Comparison of ENCODE assay signal across 8 cellular contexts in genomic region chr17:7685533-7686220, GRCh38. TPM values are rescaled to one million over a fixed set of nuclear protein-coding genes. Genes with fewer than 3 reads are reported as not detected.
DNase-seq lines count a peak whose midpoint lies in the region; ATAC-seq, FAIRE-seq and TF ChIP-seq lines count a peak whose summit lies in the region.

No MANE protein-coding gene starts in this region.

- peak overlapping the region; percentile 97 to 98 for H3K27ac ChIP-seq in mucosa of rectum (ENCODE audit: low read depth in 2 of 2, low read length in 2 of 2)

- H3K4me1 ChIP-seq in mucosa of rectum (ENCODE audit: control insufficient read depth in 2 of 2, insufficient read depth in 2 of 2, low read length in 2 of 2), result peaks cover 28 to 34% of the 10 kb centered on the region in 2 donors

- no peak for TF ChIP-seq CTCF in epithelial cell of proximal tubule (conservative IDR thresholded peaks at IDR 0.05; ENCODE audit: low read depth, low read length)

- peak; percentile 41 for ATAC-seq in GM21360 (IDR thresholded peaks at IDR 0.05; ENCODE audit: unreplicated experiment)

- H3K27me3 ChIP-seq in mucosa of rectum (ENCODE audit: control insufficient read depth in 2 of 2, insufficient read depth in 2 of 2, low read length in 2 of 2), result no peaks in the 10 kb centered on the region

- DNase-seq in CMK (ENCODE audit: low read depth) (peak; percentile 56), HTR-8/SVneo (ENCODE audit: insufficient read length, low spot score) (peak; percentile 92), OCI-M1 (lab: John Stamatoyannopoulos, UW) (peak; percentile 98), activated T-cell treated with anti-CD3 and anti-CD28 coated beads for 48 hours (ENCODE audit: low read depth) (peak; percentile 85), epithelial cell of proximal tubule (ENCODE audit: low read depth) (no peak)
- DNase-seq in stimulated activated CD8-positive, alpha-beta memory T cell treated with anti-CD3 and anti-CD28 coated beads, Interleukin-4, amount 100 ng/mL, for 4 hours (ENCODE audit: low read depth in 2 of 2, low spot score in 1 of 2), result peak; percentile 72 to 75

- no peak for FAIRE-seq in HTR-8/SVneo (lab: Jason Lieb, UNC)

- no peaks in the 10 kb centered on the region for H3K9me3 ChIP-seq in mucosa of rectum (ENCODE audit: control insufficient read depth in 2 of 2, low read length in 2 of 2)

- H3K4me3 ChIP-seq in epithelial cell of proximal tubule (ENCODE audit: low read depth, low read length) (peak overlapping the region; percentile 93), mucosa of rectum (ENCODE audit: low read length in 2 of 2) (peak overlapping the region; percentile 98 to 100)

- H3K9ac ChIP-seq in mucosa of rectum (ENCODE audit: low read depth in 1 of 2, low read length in 2 of 2), result peak overlapping the region; percentile 95 to 99

- no peaks in the 10 kb centered on the region for H3K36me3 ChIP-seq in mucosa of rectum (ENCODE audit: control insufficient read depth in 2 of 2, insufficient read depth in 2 of 2, low read length in 2 of 2)

RNA-seq across cellular contexts. Expression of gene TP53, which starts 1.6 kb away (rescaled TPM):
- 49.4 and 89.4 TPM in 2 replicates for total RNA-seq in epithelial cell of proximal tubule

RNA-seq across cellular contexts. Expression of gene WRAP53, which starts 2.6 kb away (rescaled TPM):
- 14.9 and 41.6 TPM in 2 replicates for total RNA-seq in epithelial cell of proximal tubule

RNA-seq across cellular contexts. Expression of gene EFNB3, which starts 19.3 kb away (rescaled TPM):
- total RNA-seq in epithelial cell of proximal tubule, result 0.94 and 1.7 TPM in 2 replicates

RNA-seq across cellular contexts. Expression of gene DNAH2, which starts 31.9 kb away (rescaled TPM):
- not detected in 2 replicates for total RNA-seq in epithelial cell of proximal tubule

RNA-seq across cellular contexts. Expression of gene ATP1B2, which starts 35.0 kb away (rescaled TPM):
- not detected in 2 replicates for total RNA-seq in epithelial cell of proximal tubule
